Comparison of ENCODE assay signal across 7 cellular contexts in the genomic region with DNA sequence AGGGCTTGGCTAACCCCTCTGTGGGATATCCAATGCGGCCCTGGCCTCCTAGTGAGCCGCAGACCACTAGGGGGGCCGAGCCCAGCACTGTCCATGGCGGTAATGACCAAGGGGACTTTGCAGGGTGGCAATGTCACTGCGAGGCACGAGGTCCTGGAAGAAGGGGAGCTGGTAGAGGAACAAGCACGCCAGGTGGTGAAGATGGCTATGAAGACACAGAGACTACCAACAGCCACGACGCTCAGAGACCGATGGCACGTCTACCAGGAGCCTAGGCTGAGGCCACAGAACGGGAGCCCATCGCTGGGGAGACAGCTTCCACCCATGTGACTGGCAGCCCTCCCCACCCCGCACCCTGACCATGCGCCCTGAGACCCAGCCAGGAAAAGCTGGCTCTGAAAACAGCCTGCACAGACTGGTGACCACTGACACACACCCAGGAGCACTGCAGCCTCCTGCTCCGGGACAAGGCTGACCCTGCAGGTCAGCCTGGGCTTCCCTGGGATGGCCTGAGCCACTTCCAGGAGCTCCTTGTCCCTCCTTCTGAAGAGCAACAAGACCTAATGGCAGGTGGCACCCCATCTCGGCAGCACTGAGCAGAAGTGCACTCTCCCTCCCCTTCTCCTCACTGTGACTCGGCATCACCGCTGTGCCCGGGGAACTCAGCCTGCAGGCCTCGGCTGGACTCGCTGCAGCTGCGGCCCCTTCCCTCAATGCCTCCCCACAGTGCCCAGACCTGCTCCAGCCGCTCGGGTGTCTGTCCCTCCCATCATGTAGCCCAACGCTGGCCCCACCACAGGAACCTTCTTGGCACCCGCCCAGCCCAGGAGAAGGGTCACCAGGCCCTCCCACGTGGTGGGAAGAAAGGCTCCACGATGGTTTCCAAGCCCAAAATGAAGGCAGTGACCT. TPM values are rescaled to one million over a fixed set of nuclear protein-coding genes. Genes with fewer than 3 reads are reported as not detected.
"Had no signal": no experiment of that assay in that cellular context is flagged by ENCODE, and none has a peak within 500 bp of the region (broad histone marks: within the 10 kb centered on the region; RNA-seq: fewer than 3 reads in every experiment).

No MANE protein-coding gene starts in this region.

- H3K4me3 ChIP-seq: GM23338, K562 had no signal

- FAIRE-seq: K562 had no signal

- ATAC-seq: GM23338, K562 had no signal

- DNase-seq: H7, HCEC 1CT, IMR-90, KG1 had no signal

- H3K4me2 ChIP-seq: GM23338 had no signal

- H2AFZ ChIP-seq: GM23338 had no signal

RNA-seq across cellular contexts. Expression of gene GNAS-AS1, which starts 56.9 kb away (rescaled TPM):
- total RNA-seq: HT-29 had no signal
